ENCODE assay signal across 1 cellular context in the genomic region with DNA sequence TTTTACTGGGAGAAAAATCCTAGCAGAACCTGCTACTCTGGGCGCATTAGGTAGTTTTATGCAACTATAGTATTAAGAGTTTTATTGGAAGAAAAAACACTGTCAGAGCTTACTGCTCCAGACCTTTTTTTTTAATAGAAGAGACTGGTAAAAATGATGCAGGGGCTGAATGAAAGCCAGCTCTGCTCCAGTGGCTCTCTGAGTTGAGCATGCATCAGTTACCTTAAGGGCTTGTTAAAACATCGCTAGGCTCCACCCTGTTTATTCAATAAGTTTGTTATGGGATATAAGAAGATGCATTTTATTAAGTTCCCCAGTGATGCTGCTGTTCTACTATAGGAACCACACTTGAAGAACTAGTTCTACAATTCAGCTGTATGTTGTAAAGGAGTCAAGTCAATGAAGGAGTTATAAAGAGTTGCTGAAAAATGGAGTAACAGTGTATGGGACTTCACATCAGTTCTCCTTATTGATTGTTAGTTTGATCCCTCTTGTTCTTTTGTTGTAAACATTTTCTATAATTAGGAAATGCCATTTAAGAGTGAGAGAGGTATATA.
TF ChIP-seq lines count a peak whose summit lies in the region.

No MANE protein-coding gene starts in this region.

TF ChIP-seq in K562, 482 proteins besides CTCF, POLR2A, EP300 and RAD21:
- peak; percentile 43; the same call in 1 of the 2 replicates for TF ChIP-seq SUPT5H (IDR thresholded peaks at IDR 0.05)
- peak; percentile 57 for TF ChIP-seq POLR2AphosphoS5 (IDR thresholded peaks at IDR 0.05; ENCODE audit: control insufficient read depth, insufficient read depth, low read depth, low read length)
- TF ChIP-seq POLR2B (IDR thresholded peaks at IDR 0.05; ENCODE audit: low read depth, partially characterized antibody), result peak; percentile 33
- no peak for TF ChIP-seq ZNF354B (CRISPR knock-in tag; IDR thresholded peaks at IDR 0.05)
